Comparison of ENCODE assay signal across 8 cellular contexts in the genomic region with DNA sequence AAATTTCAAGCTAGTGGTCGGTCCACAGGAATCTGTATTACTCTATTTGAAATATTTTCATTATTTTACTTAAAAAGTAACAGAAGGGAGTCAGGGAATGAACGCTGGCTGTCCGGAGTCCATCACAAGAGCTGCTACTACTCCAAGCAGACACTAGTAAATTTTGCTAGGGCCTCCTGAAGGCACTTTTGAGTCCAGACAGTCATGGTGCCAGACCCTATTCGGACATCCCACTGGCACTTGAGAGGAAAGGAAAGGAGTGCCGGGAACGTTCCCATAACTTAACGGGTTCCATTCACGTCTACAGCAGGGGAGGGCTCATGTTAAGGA. TPM values are rescaled to one million over a fixed set of nuclear protein-coding genes. Genes with fewer than 3 reads are reported as not detected.
DNase-seq lines count a peak whose midpoint lies in the region; FAIRE-seq and TF ChIP-seq lines count a peak whose summit lies in the region.

No MANE protein-coding gene starts in this region.

- H2BK12ac ChIP-seq in H1 (ENCODE audit: low read depth, low read length) = peak overlapping the region; percentile 53; the same call in 1 of the 2 replicates

- peaks cover 5% of the 10 kb centered on the region for H3K23me2 ChIP-seq in H1 (ENCODE audit: low read depth, low read length)

- H3K4me2 ChIP-seq in Loucy (ENCODE audit: low read depth, low read length, poor library complexity, severe bottlenecking) (peak overlapping the region; percentile 74), H1 (ENCODE audit: insufficient read depth in 1 of 2, low read depth in 2 of 2, low read length in 2 of 2) (peak overlapping the region; percentile 85 to 89)

- FAIRE-seq in H1 (lab: Jason Lieb, UNC) = no peak

- DNase-seq in NOMO-1 treated with DMSO at 0.1 percent for 48 hours (lab: John Stamatoyannopoulos, UW; ENCODE audit: unreplicated experiment) = peak; percentile 38
- no peak for DNase-seq in NOMO-1 treated with dmso at 0.1 percent for 144 hours (lab: John Stamatoyannopoulos, UW; ENCODE audit: unreplicated experiment)
- no peak for DNase-seq in H1 (ENCODE audit: low read depth in 1 of 2, low spot score in 2 of 2)
- no peak for DNase-seq in osteocyte (ENCODE audit: extremely low spot score, unreplicated experiment)
- DNase-seq in stimulated activated naive CD4-positive, alpha-beta T cell (lab: John Stamatoyannopoulos, UW) = no peak
- DNase-seq in globus pallidus (ENCODE audit: low spot score) = no peak
- DNase-seq in NCI-H1436 (lab: John Stamatoyannopoulos, UW) = no peak

- H3K27me3 ChIP-seq in Loucy (ENCODE audit: insufficient read depth, low read length, poor library complexity, severe bottlenecking) (no peaks in the 10 kb centered on the region), H1 (replicated peaks in 1 of 4; ENCODE audit: control insufficient read depth in 3 of 4, extremely low read depth in 1 of 4, insufficient read depth in 3 of 4, low read length in 3 of 4) (no peaks in the 10 kb centered on the region)

- H3K4me1 ChIP-seq in Loucy (ENCODE audit: insufficient read depth, low read length, poor library complexity, severe bottlenecking) = peaks cover 55% of the 10 kb centered on the region
- H3K4me1 ChIP-seq in H1 (replicated peaks in 1 of 4; ENCODE audit: control insufficient read depth in 3 of 4, insufficient read depth in 4 of 4, low read length in 3 of 4) = peaks cover 0 to 5% (median 4%) of the 10 kb centered on the region in 4 experiments; a peak in 3 of 7 replicates

- POLR2A ChIA-PET in H1 (lab: Charles Lee; ENCODE audit: partially characterized antibody) = interaction anchor here (0.9 to 1.5 kb wide), 7 partner anchors 11 to 392 kb away, joined by 3 to 5 read pairs (median 3); a partner anchor contains a TSS

- H3K27me3 Mint-ChIP-seq in osteocyte (ENCODE audit: unreplicated experiment) = no peaks in the 10 kb centered on the region

- no peak for TF ChIP-seq RAD21 in H1 (IDR thresholded peaks at IDR 0.05 in 1 of 2, conservative IDR thresholded peaks at IDR 0.05 in 1 of 2; ENCODE audit: low read depth in 2 of 2, low read length in 2 of 2)

- WGBS in H1 (ENCODE audit: extremely low coverage in 1 of 2, insufficient coverage in 1 of 2, insufficient read length in 1 of 2, insufficient replicate concordance in 2 of 2, low coverage in 1 of 2, low lambda C conversion rate in 2 of 2, missing lambda C conversion rate in 1 of 2), 2 experiments = 19% methylated on average over 8 of the region's 8 CpGs; no CpG with 5 or more reads in 1 of the 2 experiments

- no peaks in the 10 kb centered on the region for H3K36me3 Mint-ChIP-seq in osteocyte (ENCODE audit: unreplicated experiment)

- CTCF ChIA-PET in H1 (lab: Charles Lee; ENCODE audit: partially characterized antibody) = interaction anchor here (0.5 to 2.3 kb wide), 2 partner anchors 104 to 119 kb away, joined by 3 to 13 read pairs; no protein-coding TSS in a partner anchor

- no peak overlapping the region for H2BK20ac ChIP-seq in H1 (ENCODE audit: low read length)

- peak overlapping the region; percentile 33 for H3K56ac ChIP-seq in H1 (replicated peaks; ENCODE audit: insufficient read length, low read depth, low read length)

- H4K8ac ChIP-seq in H1 (ENCODE audit: extremely low read depth, insufficient read depth, low read length) = peak overlapping the region; percentile 93; the same call in 1 of the 2 replicates

- H2BK120ac ChIP-seq in H1 (replicated peaks; ENCODE audit: low read depth, low read length) = no peak overlapping the region

- H3F3A ChIP-seq in Loucy (ENCODE audit: low read depth) = no peaks in the 10 kb centered on the region; the same call in 1 of the 2 replicates

- H4K91ac ChIP-seq in H1 (replicated peaks; ENCODE audit: insufficient read length, low read length) = peak overlapping the region; percentile 62

- TF ChIP-seq EP300 in H1 (IDR thresholded peaks at IDR 0.05; ENCODE audit: borderline replicate concordance in 1 of 2, low read depth in 2 of 2, low read length in 2 of 2) = no peak

- peak overlapping the region; percentile 93 for H3K4me3 Mint-ChIP-seq in osteocyte (ENCODE audit: unreplicated experiment)

- H3K9ac ChIP-seq in Loucy (ENCODE audit: low read depth, low read length, poor library complexity, severe bottlenecking) (peak overlapping the region; percentile 79), H1 (replicated peaks in 1 of 4; ENCODE audit: extremely low read depth in 1 of 4, low read depth in 3 of 4, low read length in 3 of 4) (peak overlapping the region; percentile 38 to 86 (median 78))

- no peaks in the 10 kb centered on the region for H3K9me2 ChIP-seq in Loucy (replicated peaks; ENCODE audit: low read depth, low read length)

- H3K79me1 ChIP-seq in H1 (ENCODE audit: low read depth, low read length) = peaks cover 5% of the 10 kb centered on the region

- H2BK5ac ChIP-seq in H1 (ENCODE audit: low read depth, low read length) = peak overlapping the region; percentile 74

- H2AK5ac ChIP-seq in H1 (ENCODE audit: low read depth, low read length) = no peak overlapping the region

- H2AFZ ChIP-seq in Loucy (ENCODE audit: low read length) = peak overlapping the region; percentile 91
- peak overlapping the region; percentile 93 for H2AFZ ChIP-seq in H1 (ENCODE audit: low read length)

- H3K9me3 Mint-ChIP-seq in osteocyte (ENCODE audit: unreplicated experiment) = no peaks in the 10 kb centered on the region

- H3K27ac Mint-ChIP-seq in osteocyte (ENCODE audit: unreplicated experiment) = peak overlapping the region; percentile 98

- H3K4ac ChIP-seq in H1 (replicated peaks; ENCODE audit: insufficient read length, low read depth, low read length) = peak overlapping the region; percentile 88

- H4K5ac ChIP-seq in H1 (ENCODE audit: insufficient read length, low read depth, low read length) = peak overlapping the region; percentile 65

- TF ChIP-seq CTCF in Loucy (conservative IDR thresholded peaks at IDR 0.05; ENCODE audit: low read length) (no peak), H1 (IDR thresholded peaks at IDR 0.05; ENCODE audit: control extremely low read depth in 1 of 3, insufficient read depth in 1 of 3, low read depth in 1 of 3, low read length in 3 of 3) (no peak), osteocyte (IDR thresholded peaks at IDR 0.05) (no peak)

- no peak overlapping the region for H3K14ac ChIP-seq in H1 (ENCODE audit: insufficient read length)

- H3K18ac ChIP-seq in H1 (ENCODE audit: extremely low read depth, low read length) = peak overlapping the region; percentile 76

- no peak overlapping the region for H3K23ac ChIP-seq in H1 (ENCODE audit: insufficient read length)

- 0 out of 2 replicates have a peak overlapping the region, but pooled peaks have one; percentile 12 for H2BK15ac ChIP-seq in H1 (ENCODE audit: low read length)

- H3K27ac ChIP-seq in H1 (ENCODE audit: low read depth, low read length) = peak overlapping the region; percentile 89

- H3K79me2 ChIP-seq in Loucy (ENCODE audit: insufficient read depth, low read length) (peaks cover 44% of the 10 kb centered on the region), H1 (ENCODE audit: control insufficient read depth in 1 of 2, insufficient read depth in 2 of 2, low read length in 2 of 2) (peaks cover 3 to 42% of the 10 kb centered on the region in 2 experiments; a peak in 3 of 4 replicates)

- H4K20me1 ChIP-seq in Loucy (ENCODE audit: insufficient read depth, low read length, poor library complexity, severe bottlenecking) (peaks cover 35% of the 10 kb centered on the region), H1 (replicated peaks in 1 of 2; ENCODE audit: control insufficient read depth in 1 of 2, insufficient read depth in 2 of 2, low read length in 2 of 2) (no peaks in the 10 kb centered on the region)

- peaks cover 23% of the 10 kb centered on the region for H3K4me1 Mint-ChIP-seq in osteocyte (ENCODE audit: unreplicated experiment)

- H3K4me3 ChIP-seq in Loucy (ENCODE audit: low read length, poor library complexity, severe bottlenecking) = peak overlapping the region; percentile 76
- peak overlapping the region; percentile 70 to 77 (median 72) for H3K4me3 ChIP-seq in H1 (ENCODE audit: extremely low read depth in 1 of 4, insufficient read depth in 2 of 4, low read depth in 3 of 4, low read length in 4 of 4)

- TF ChIP-seq POLR2A in H1 (IDR thresholded peaks at IDR 0.05; ENCODE audit: control extremely low read depth in 1 of 2, low read depth in 2 of 2, low read length in 2 of 2) = peak in 1 of 2 experiments; percentile 1; a peak in 1 of 3 replicates

- H3K36me3 ChIP-seq in Loucy (ENCODE audit: insufficient read depth, low read length) (no peaks in the 10 kb centered on the region), H1 (ENCODE audit: control insufficient read depth in 2 of 4, insufficient read depth in 4 of 4, low read length in 3 of 4) (peaks cover 0 to 3% (median 0%) of the 10 kb centered on the region in 4 experiments; a peak in 1 of 8 replicates)

- H3K9me3 ChIP-seq in Loucy (ENCODE audit: insufficient read depth, low read depth, low read length) (no peaks in the 10 kb centered on the region), H1 (ENCODE audit: insufficient read depth in 2 of 2, low read depth in 1 of 2, low read length in 1 of 2) (no peaks in the 10 kb centered on the region)

TF ChIP-seq in H1, 55 proteins besides CTCF, POLR2A, EP300 and RAD21 (continues in another document):
- TF ChIP-seq CBX5 (IDR thresholded peaks at IDR 0.05; ENCODE audit: low read depth, low read length) = no peak
- TF ChIP-seq EZH2 (IDR thresholded peaks at IDR 0.05; ENCODE audit: low read depth, low read length, severe bottlenecking) = no peak
- no peak for TF ChIP-seq ZNF274 (IDR thresholded peaks at IDR 0.05; ENCODE audit: borderline replicate concordance, extremely low read depth, low read length)
- no peak for TF ChIP-seq HDAC6 (IDR thresholded peaks at IDR 0.05; ENCODE audit: low read depth, low read length)
- no peak for TF ChIP-seq BCL11A (IDR thresholded peaks at IDR 0.05; ENCODE audit: low read depth in 2 of 2, low read length in 2 of 2)
- no peak for TF ChIP-seq YY1 (IDR thresholded peaks at IDR 0.05; ENCODE audit: low read depth, low read length)
- TF ChIP-seq SAP30 (IDR thresholded peaks at IDR 0.05; ENCODE audit: insufficient read depth, insufficient replicate concordance, low read length) = no peak
- TF ChIP-seq BACH1 (IDR thresholded peaks at IDR 0.05; ENCODE audit: low read length) = no peak

RNA-seq across cellular contexts. Expression of a gene that starts 0.6 kb away (rescaled TPM):
- total RNA-seq in H1 (2021; fragmentation: NEBNext Ultra II Directional; extraction: Animal tissue kit (Norgen Biotek cat#: 25700)) = 21.9 and 26.1 TPM in 2 replicates
- 6.3 and 6.5 TPM in 2 replicates for polyA plus RNA-seq in H1 (2011; rRNA removed)
- polyA plus RNA-seq in H1 (2011; cell fraction: cytosol; rRNA removed) = 10.0 TPM
- polyA plus RNA-seq in H1 (2011; cell fraction: nucleus; rRNA removed) = 8.7 TPM
- polyA plus RNA-seq in H1 (2012, experiment 1 of 2) = 8.0 to 14.4 TPM (median 11.8 TPM) in 4 replicates
- 1.5 TPM for polyA plus RNA-seq in H1 (2012, experiment 2 of 2)
- 26.4 TPM for polyA plus RNA-seq in H1 (2013, experiment 1 of 2)
- polyA plus RNA-seq in H1 (2013, experiment 2 of 2) = 28.5 TPM
- polyA minus RNA-seq in H1 (2011; rRNA and poly(A)+ RNA removed) = 8.5 and 13.7 TPM in 2 replicates
- polyA minus RNA-seq in H1 (2011; cell fraction: cytosol; rRNA and poly(A)+ RNA removed) = 22.4 TPM
- 11.0 TPM for polyA minus RNA-seq in H1 (2011; cell fraction: nucleus; rRNA and poly(A)+ RNA removed)
- 14.1 and 16.1 TPM in 2 replicates for total RNA-seq in osteocyte
